ENCODE assay signal across 2 cellular contexts in the genomic region with DNA sequence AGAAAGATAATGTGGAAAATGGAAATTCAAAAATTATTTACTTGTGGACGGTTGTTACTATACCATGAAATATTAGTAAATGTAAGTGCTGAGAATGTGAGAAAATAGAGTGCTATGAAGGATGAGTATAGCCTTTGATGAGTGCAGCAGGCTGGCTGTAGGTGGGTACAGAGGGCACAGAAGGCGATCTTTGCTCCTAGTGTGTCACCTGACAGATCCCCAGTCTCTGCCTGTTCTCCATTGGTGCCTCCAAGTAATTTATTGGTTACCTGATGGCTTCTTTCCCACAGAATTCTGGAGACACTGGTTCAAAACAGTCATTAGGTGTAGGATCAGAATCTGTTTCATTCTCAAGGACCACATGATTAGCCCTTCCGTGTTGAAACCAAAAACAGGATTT.
TF ChIP-seq lines count a peak whose summit lies in the region.

No MANE protein-coding gene starts in this region.

TF ChIP-seq in HEK293, 187 proteins besides CTCF, POLR2A, EP300 and RAD21 (continued from another document):
- TF ChIP-seq, protein P1, sequence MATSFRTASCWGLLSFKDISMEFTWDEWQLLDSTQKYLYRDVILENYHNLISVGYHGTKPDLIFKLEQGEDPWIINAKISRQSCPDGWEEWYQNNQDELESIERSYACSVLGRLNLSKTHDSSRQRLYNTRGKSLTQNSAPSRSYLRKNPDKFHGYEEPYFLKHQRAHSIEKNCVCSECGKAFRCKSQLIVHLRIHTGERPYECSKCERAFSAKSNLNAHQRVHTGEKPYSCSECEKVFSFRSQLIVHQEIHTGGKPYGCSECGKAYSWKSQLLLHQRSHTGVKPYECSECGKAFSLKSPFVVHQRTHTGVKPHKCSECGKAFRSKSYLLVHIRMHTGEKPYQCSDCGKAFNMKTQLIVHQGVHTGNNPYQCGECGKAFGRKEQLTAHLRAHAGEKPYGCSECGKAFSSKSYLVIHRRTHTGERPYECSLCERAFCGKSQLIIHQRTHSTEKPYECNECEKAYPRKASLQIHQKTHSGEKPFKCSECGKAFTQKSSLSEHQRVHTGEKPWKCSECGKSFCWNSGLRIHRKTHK (tag by site-specific recombination; IDR thresholded peaks at IDR 0.05), result no peak
- TF ChIP-seq ZBTB17 (tag by site-specific recombination; IDR thresholded peaks at IDR 0.05) (0 out of 2 replicates have a peak, but pooled peaks have one; percentile 32), KLF10 (tag by site-specific recombination; IDR thresholded peaks at IDR 0.05) (no peak)
- TF ChIP-seq, protein P2, sequence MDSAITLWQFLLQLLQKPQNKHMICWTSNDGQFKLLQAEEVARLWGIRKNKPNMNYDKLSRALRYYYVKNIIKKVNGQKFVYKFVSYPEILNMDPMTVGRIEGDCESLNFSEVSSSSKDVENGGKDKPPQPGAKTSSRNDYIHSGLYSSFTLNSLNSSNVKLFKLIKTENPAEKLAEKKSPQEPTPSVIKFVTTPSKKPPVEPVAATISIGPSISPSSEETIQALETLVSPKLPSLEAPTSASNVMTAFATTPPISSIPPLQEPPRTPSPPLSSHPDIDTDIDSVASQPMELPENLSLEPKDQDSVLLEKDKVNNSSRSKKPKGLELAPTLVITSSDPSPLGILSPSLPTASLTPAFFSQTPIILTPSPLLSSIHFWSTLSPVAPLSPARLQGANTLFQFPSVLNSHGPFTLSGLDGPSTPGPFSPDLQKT (IDR thresholded peaks at IDR 0.05; ENCODE audit: borderline replicate concordance, low read depth, low read length), result no peak
- TF ChIP-seq, protein P3, sequence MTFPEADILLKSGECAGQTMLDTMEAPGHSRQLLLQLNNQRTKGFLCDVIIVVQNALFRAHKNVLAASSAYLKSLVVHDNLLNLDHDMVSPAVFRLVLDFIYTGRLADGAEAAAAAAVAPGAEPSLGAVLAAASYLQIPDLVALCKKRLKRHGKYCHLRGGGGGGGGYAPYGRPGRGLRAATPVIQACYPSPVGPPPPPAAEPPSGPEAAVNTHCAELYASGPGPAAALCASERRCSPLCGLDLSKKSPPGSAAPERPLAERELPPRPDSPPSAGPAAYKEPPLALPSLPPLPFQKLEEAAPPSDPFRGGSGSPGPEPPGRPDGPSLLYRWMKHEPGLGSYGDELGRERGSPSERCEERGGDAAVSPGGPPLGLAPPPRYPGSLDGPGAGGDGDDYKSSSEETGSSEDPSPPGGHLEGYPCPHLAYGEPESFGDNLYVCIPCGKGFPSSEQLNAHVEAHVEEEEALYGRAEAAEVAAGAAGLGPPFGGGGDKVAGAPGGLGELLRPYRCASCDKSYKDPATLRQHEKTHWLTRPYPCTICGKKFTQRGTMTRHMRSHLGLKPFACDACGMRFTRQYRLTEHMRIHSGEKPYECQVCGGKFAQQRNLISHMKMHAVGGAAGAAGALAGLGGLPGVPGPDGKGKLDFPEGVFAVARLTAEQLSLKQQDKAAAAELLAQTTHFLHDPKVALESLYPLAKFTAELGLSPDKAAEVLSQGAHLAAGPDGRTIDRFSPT (tag by site-specific recombination; IDR thresholded peaks at IDR 0.05), result no peak
- TF ChIP-seq, protein P4, sequence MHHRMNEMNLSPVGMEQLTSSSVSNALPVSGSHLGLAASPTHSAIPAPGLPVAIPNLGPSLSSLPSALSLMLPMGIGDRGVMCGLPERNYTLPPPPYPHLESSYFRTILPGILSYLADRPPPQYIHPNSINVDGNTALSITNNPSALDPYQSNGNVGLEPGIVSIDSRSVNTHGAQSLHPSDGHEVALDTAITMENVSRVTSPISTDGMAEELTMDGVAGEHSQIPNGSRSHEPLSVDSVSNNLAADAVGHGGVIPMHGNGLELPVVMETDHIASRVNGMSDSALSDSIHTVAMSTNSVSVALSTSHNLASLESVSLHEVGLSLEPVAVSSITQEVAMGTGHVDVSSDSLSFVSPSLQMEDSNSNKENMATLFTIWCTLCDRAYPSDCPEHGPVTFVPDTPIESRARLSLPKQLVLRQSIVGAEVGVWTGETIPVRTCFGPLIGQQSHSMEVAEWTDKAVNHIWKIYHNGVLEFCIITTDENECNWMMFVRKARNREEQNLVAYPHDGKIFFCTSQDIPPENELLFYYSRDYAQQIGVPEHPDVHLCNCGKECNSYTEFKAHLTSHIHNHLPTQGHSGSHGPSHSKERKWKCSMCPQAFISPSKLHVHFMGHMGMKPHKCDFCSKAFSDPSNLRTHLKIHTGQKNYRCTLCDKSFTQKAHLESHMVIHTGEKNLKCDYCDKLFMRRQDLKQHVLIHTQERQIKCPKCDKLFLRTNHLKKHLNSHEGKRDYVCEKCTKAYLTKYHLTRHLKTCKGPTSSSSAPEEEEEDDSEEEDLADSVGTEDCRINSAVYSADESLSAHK (tag by site-specific recombination; IDR thresholded peaks at IDR 0.05), result no peak

TF ChIP-seq in endothelial cell of umbilical vein, 7 proteins besides CTCF, POLR2A, EP300 and RAD21 (continued from another document):
- TF ChIP-seq EZH2 (IDR thresholded peaks at IDR 0.05; ENCODE audit: borderline replicate concordance, low read depth, low read length, severe bottlenecking) (no peak), GATA2 (IDR thresholded peaks at IDR 0.05; ENCODE audit: insufficient read depth, insufficient read length, low read depth, low read length) (no peak), JUN (IDR thresholded peaks at IDR 0.05; ENCODE audit: borderline replicate concordance, insufficient read depth, insufficient read length, low read depth) (no peak)
- TF ChIP-seq, protein P5, sequence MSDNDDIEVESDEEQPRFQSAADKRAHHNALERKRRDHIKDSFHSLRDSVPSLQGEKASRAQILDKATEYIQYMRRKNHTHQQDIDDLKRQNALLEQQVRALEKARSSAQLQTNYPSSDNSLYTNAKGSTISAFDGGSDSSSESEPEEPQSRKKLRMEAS (IDR thresholded peaks at IDR 0.05; ENCODE audit: insufficient read depth, insufficient read length), result no peak
